ENCODE assay signal across 9 cellular contexts in genomic region chr1:245512980-245513578, GRCh38.
DNase-seq lines count a peak whose midpoint lies in the region; ATAC-seq and TF ChIP-seq lines count a peak whose summit lies in the region.
"Had no signal": no experiment of that assay in that cellular context is flagged by ENCODE, and none has a peak within 500 bp of the region (broad histone marks: within the 10 kb centered on the region; RNA-seq: fewer than 3 reads in every experiment).

No MANE protein-coding gene starts in this region.

- POLR2A ChIA-PET in PC-9 (lab: Charles Lee; ENCODE audit: unreplicated experiment), result no interaction called here

- H3K4me1 ChIP-seq in GM23338 (ENCODE audit: insufficient read depth) (peaks cover 15% of the 10 kb centered on the region), OCI-LY3 (ENCODE audit: low read length) (peaks cover 30% of the 10 kb centered on the region), PC-9 (replicated peaks; ENCODE audit: insufficient read depth) (no peaks in the 10 kb centered on the region)

- H3K4me3 Mint-ChIP-seq in GM23338, result no peak overlapping the region

- H3K9me3 ChIP-seq in OCI-LY3 (ENCODE audit: insufficient read depth, low read length), result no peaks in the 10 kb centered on the region
- H3K9me3 ChIP-seq in PC-9 (ENCODE audit: insufficient read depth, low read depth), result no peaks in the 10 kb centered on the region

- 0 out of 2 replicates have a peak overlapping the region, but pooled peaks have one; percentile 37 for H3K27ac Mint-ChIP-seq in GM23338

- H3K9me3 Mint-ChIP-seq in GM23338, result no peaks in the 10 kb centered on the region; the same call in 2 of the 3 replicates

- H3K27me3 ChIP-seq in GM23338 (ENCODE audit: insufficient read depth) (no peaks in the 10 kb centered on the region), OCI-LY3 (ENCODE audit: low read depth, low read length) (peaks cover 38% of the 10 kb centered on the region), PC-9 (ENCODE audit: insufficient read depth, low read depth) (peaks cover 95% of the 10 kb centered on the region)

- H3K79me2 ChIP-seq in GM23338 (replicated peaks; ENCODE audit: insufficient read depth) (no peaks in the 10 kb centered on the region), OCI-LY3 (ENCODE audit: low read length) (no peaks in the 10 kb centered on the region), PC-9 (ENCODE audit: low read depth) (no peaks in the 10 kb centered on the region)

- peaks cover 29% of the 10 kb centered on the region for H3K4me1 Mint-ChIP-seq in GM23338

- H3K9me2 ChIP-seq in GM23338 (ENCODE audit: insufficient read depth), result 0 out of 2 replicates have a peak, but pooled peaks cover 4% of the 10 kb centered on the region
- H3K9me2 ChIP-seq in PC-9 (ENCODE audit: insufficient read depth), result no peaks in the 10 kb centered on the region

- peak overlapping the region; percentile 51; the same call in 1 of the 2 replicates for H3K4me2 ChIP-seq in GM23338
- H3K4me2 ChIP-seq in OCI-LY3 (ENCODE audit: low read length), result peak overlapping the region; percentile 83
- no peak overlapping the region for H3K4me2 ChIP-seq in PC-9

- H3K27ac ChIP-seq in GM23338 (ENCODE audit: low read depth) (no peak overlapping the region), OCI-LY3 (ENCODE audit: low read length) (no peak overlapping the region), PC-9 (no peak overlapping the region)
- H3K27ac ChIP-seq: SK-N-MC had no signal

- CTCF ChIA-PET in PC-9 (lab: Charles Lee), result no interaction called here

- H3K36me3 Mint-ChIP-seq in GM23338 (ENCODE audit: low read depth), result no peaks in the 10 kb centered on the region

- H4K20me1 ChIP-seq in GM23338 (replicated peaks; ENCODE audit: insufficient read depth), result no peaks in the 10 kb centered on the region
- no peaks in the 10 kb centered on the region for H4K20me1 ChIP-seq in OCI-LY3 (ENCODE audit: insufficient read depth, low read length)
- H4K20me1 ChIP-seq in PC-9 (ENCODE audit: insufficient read depth), result no peaks in the 10 kb centered on the region

- intact Hi-C loops in lower leg skin (cut with DNase I; ENCODE audit: low total_unique reads), result no loop called here
- intact Hi-C loops in PC-9 (cut with micrococcal nuclease; ENCODE audit: unreplicated experiment), result no loop called here

- H3K36me3 ChIP-seq in GM23338 (ENCODE audit: insufficient read depth) (no peaks in the 10 kb centered on the region), OCI-LY3 (replicated peaks; ENCODE audit: low read depth, low read length) (no peaks in the 10 kb centered on the region), PC-9 (ENCODE audit: low read depth) (no peaks in the 10 kb centered on the region)

- TF ChIP-seq CTCF in GM23338 (conservative IDR thresholded peaks at IDR 0.05; ENCODE audit: low read depth in 2 of 2), result peak; percentile 21 to 36; a peak in 2 of 4 replicates
- TF ChIP-seq CTCF in OCI-LY3 (IDR thresholded peaks at IDR 0.05; ENCODE audit: low read depth, low read length), result peak; percentile 41
- TF ChIP-seq CTCF in lower leg skin (IDR thresholded peaks at IDR 0.05), result no peak
- TF ChIP-seq CTCF in PC-9 (conservative IDR thresholded peaks at IDR 0.05), result no peak

- ATAC-seq in GM23338, result peak; percentile 83

- no peak for TF ChIP-seq POLR2A in lower leg skin (IDR thresholded peaks at IDR 0.05)

- H3K27me3 Mint-ChIP-seq in GM23338 (ENCODE audit: insufficient read depth, low read depth, poor library complexity), result peaks cover 2% of the 10 kb centered on the region

- no peaks in the 10 kb centered on the region for H3F3A ChIP-seq in GM23338 (replicated peaks; ENCODE audit: low read depth)
- H3F3A ChIP-seq in PC-9 (ENCODE audit: insufficient read depth, low read depth), result no peaks in the 10 kb centered on the region

- H3K4me3 ChIP-seq in GM23338, result no peak overlapping the region
- H3K4me3 ChIP-seq in OCI-LY3 (ENCODE audit: low read length), result peak overlapping the region; percentile 67
- no peak overlapping the region for H3K4me3 ChIP-seq in lower leg skin (ENCODE audit: low read depth, poor library complexity, severe bottlenecking)
- no peak overlapping the region for H3K4me3 ChIP-seq in PC-9
- H3K4me3 ChIP-seq: SK-N-MC had no signal

- DNase-seq in AG08396 (ENCODE audit: low spot score) (peak; percentile 39), GM23338 (ENCODE audit: low spot score) (peak; percentile 65), hepatic stellate cell (ENCODE audit: low spot score) (peak; percentile 35), lower leg skin (ENCODE audit: low spot score in 2 of 2) (no peak), PC-9 (no peak), mucosa of gallbladder (ENCODE audit: low spot score) (no peak)
- no peak for DNase-seq in activated CD4-positive, alpha-beta T cell treated with anti-CD3 and anti-CD28 coated beads for 48 hours

- WGBS in lower leg skin, 2 donors, result 52 to 59% methylated on average over 11 of the region's 11 CpGs

- no TSS peak for BruUV-seq in PC-9 (replicated peaks; lab: Mats Ljungman, UMichigan)

- H2AFZ ChIP-seq in GM23338, result peak overlapping the region; percentile 93
- H2AFZ ChIP-seq in OCI-LY3 (ENCODE audit: low read depth, low read length), result peak overlapping the region; percentile 70
- H2AFZ ChIP-seq in PC-9, result no peak overlapping the region

- H3K9ac ChIP-seq in OCI-LY3 (ENCODE audit: low read length), result peak overlapping the region; percentile 30; the same call in 1 of the 2 replicates

TF ChIP-seq in GM23338, 12 proteins besides CTCF, POLR2A, EP300 and RAD21 (continues in another document):
- TF ChIP-seq POLR2AphosphoS5 (IDR thresholded peaks at IDR 0.05; ENCODE audit: low read depth) (no peak), STAT1 (IDR thresholded peaks at IDR 0.05; ENCODE audit: unreplicated experiment) (no peak), REST (IDR thresholded peaks at IDR 0.05; ENCODE audit: unreplicated experiment) (no peak), EZH2 (IDR thresholded peaks at IDR 0.05; ENCODE audit: low read depth, unreplicated experiment) (no peak), ZNF331 (CRISPR knock-in tag; IDR thresholded peaks at IDR 0.05; ENCODE audit: low read depth) (no peak), JUNB (IDR thresholded peaks at IDR 0.05; ENCODE audit: unreplicated experiment) (no peak), NANOG (IDR thresholded peaks at IDR 0.05; ENCODE audit: borderline replicate concordance) (no peak), CREB1 (CRISPR knock-in tag; IDR thresholded peaks at IDR 0.05; ENCODE audit: low read depth) (no peak), ZNF114 (CRISPR knock-in tag; IDR thresholded peaks at IDR 0.05) (no peak), EZH2phosphoT487 (IDR thresholded peaks at IDR 0.05; ENCODE audit: unreplicated experiment) (no peak)

Comparison
In these comparisons a context has a peak if more than half of its experiments do, and no peak if none do; other contexts are left out.
1. DNase-seq: peak in AG08396 (single experiment), GM23338 (single experiment) and hepatic stellate cell (single experiment); none in lower leg skin (0 of 2), PC-9 (0 of 2), mucosa of gallbladder (single experiment) and activated CD4-positive, alpha-beta T cell treated with anti-CD3 and anti-CD28 coated beads for 48 hours (single experiment).
2. CTCF ChIP-seq: peak in GM23338 (2 of 2) and OCI-LY3 (single experiment); none in lower leg skin (0 of 3) and PC-9 (single experiment).